Comparison of ENCODE assay signal across 13 cellular contexts in genomic region chr1:198300451-198300850, GRCh38.
DNase-seq lines count a peak whose midpoint lies in the region; ATAC-seq and TF ChIP-seq lines count a peak whose summit lies in the region.
"Had no signal": no experiment of that assay in that cellular context is flagged by ENCODE, and none has a peak within 500 bp of the region (broad histone marks: within the 10 kb centered on the region; RNA-seq: fewer than 3 reads in every experiment).

No MANE protein-coding gene starts in this region.

- H3K4me1 ChIP-seq in BE2C (peaks cover 12% of the 10 kb centered on the region), GM23338 (ENCODE audit: insufficient read depth) (peaks cover 23% of the 10 kb centered on the region), esophagus muscularis mucosa (no peaks in the 10 kb centered on the region)

- H4K20me1 ChIP-seq in GM23338 (replicated peaks; ENCODE audit: insufficient read depth): no peaks in the 10 kb centered on the region

- no peak overlapping the region for H3K4me3 Mint-ChIP-seq in GM23338
- H3K4me3 Mint-ChIP-seq in stimulated activated effector memory CD8-positive, alpha-beta T cell treated with anti-CD3 and anti-CD28 coated beads, Interleukin-12 subunit alpha, Interleukin-12 subunit beta, amount 100 ng/mL, for 72 hours: no peak overlapping the region
- H3K4me3 Mint-ChIP-seq: B cell; CD4-positive, alpha-beta memory T cell; IgD-negative memory B cell had no signal

- no peak for TF ChIP-seq POLR2A in esophagus muscularis mucosa (IDR thresholded peaks at IDR 0.05; ENCODE audit: low read depth)

- peaks cover 1% of the 10 kb centered on the region for H3K27me3 Mint-ChIP-seq in GM23338 (ENCODE audit: insufficient read depth, low read depth, poor library complexity)
- H3K27me3 Mint-ChIP-seq: B cell; CD4-positive, alpha-beta memory T cell; IgD-negative memory B cell had no signal

- H2AFZ ChIP-seq in GM23338: no peak overlapping the region

- H3K4me3 ChIP-seq in BE2C (ENCODE audit: low read depth, low read length) (no peak overlapping the region), GM23338 (no peak overlapping the region), esophagus muscularis mucosa (no peak overlapping the region)

- TF ChIP-seq CTCF in BE2C (IDR thresholded peaks at IDR 0.05; ENCODE audit: low read depth, low read length): no peak
- TF ChIP-seq CTCF in GM23338 (conservative IDR thresholded peaks at IDR 0.05; ENCODE audit: low read depth in 2 of 2): no peak
- no peak for TF ChIP-seq CTCF in esophagus muscularis mucosa (IDR thresholded peaks at IDR 0.05)

- H3K27me3 ChIP-seq in BE2C (no peaks in the 10 kb centered on the region), GM23338 (ENCODE audit: insufficient read depth) (no peaks in the 10 kb centered on the region), esophagus muscularis mucosa (no peaks in the 10 kb centered on the region)

- H3K9me3 Mint-ChIP-seq in GM23338: no peaks in the 10 kb centered on the region
- no peaks in the 10 kb centered on the region for H3K9me3 Mint-ChIP-seq in stimulated activated effector memory CD8-positive, alpha-beta T cell treated with anti-CD3 and anti-CD28 coated beads, Interleukin-12 subunit alpha, Interleukin-12 subunit beta, amount 100 ng/mL, for 72 hours
- H3K9me3 Mint-ChIP-seq: CD4-positive, alpha-beta memory T cell had no signal

- H3K27ac Mint-ChIP-seq in GM23338: peak overlapping the region; percentile 18
- H3K27ac Mint-ChIP-seq in stimulated activated effector memory CD8-positive, alpha-beta T cell treated with anti-CD3 and anti-CD28 coated beads, Interleukin-12 subunit alpha, Interleukin-12 subunit beta, amount 100 ng/mL, for 72 hours: peak overlapping the region; percentile 38
- H3K27ac Mint-ChIP-seq: B cell had no signal

- H3K4me2 ChIP-seq in GM23338: no peak overlapping the region

- TF ChIP-seq EP300 in esophagus muscularis mucosa (IDR thresholded peaks at IDR 0.05): no peak

- H3K4me1 Mint-ChIP-seq in GM23338: peaks cover 29% of the 10 kb centered on the region
- peaks cover 8% of the 10 kb centered on the region for H3K4me1 Mint-ChIP-seq in stimulated activated effector memory CD8-positive, alpha-beta T cell treated with anti-CD3 and anti-CD28 coated beads, Interleukin-12 subunit alpha, Interleukin-12 subunit beta, amount 100 ng/mL, for 72 hours
- H3K4me1 Mint-ChIP-seq: B cell, IgD-negative memory B cell had no signal

- no peaks in the 10 kb centered on the region for H3K9me2 ChIP-seq in GM23338 (ENCODE audit: insufficient read depth)

- intact Hi-C loops in esophagus muscularis mucosa (cut with DNase I): no loop called here

- no peaks in the 10 kb centered on the region for H3F3A ChIP-seq in GM23338 (replicated peaks; ENCODE audit: low read depth)

- 0 out of 3 replicates have a peak, but pooled peaks cover 3% of the 10 kb centered on the region for H3K36me3 Mint-ChIP-seq in GM23338 (ENCODE audit: low read depth)
- H3K36me3 Mint-ChIP-seq in stimulated activated effector memory CD8-positive, alpha-beta T cell treated with anti-CD3 and anti-CD28 coated beads, Interleukin-12 subunit alpha, Interleukin-12 subunit beta, amount 100 ng/mL, for 72 hours: peaks cover 60% of the 10 kb centered on the region

- no peaks in the 10 kb centered on the region for H3K79me2 ChIP-seq in GM23338 (replicated peaks; ENCODE audit: insufficient read depth)

- H3K36me3 ChIP-seq in BE2C: no peaks in the 10 kb centered on the region
- H3K36me3 ChIP-seq in GM23338 (ENCODE audit: insufficient read depth): no peaks in the 10 kb centered on the region
- peaks cover 0 to 21% (median 7%) of the 10 kb centered on the region in 4 donors for H3K36me3 ChIP-seq in esophagus muscularis mucosa

- WGBS in esophagus muscularis mucosa: 92% methylated on average over 1 of the region's 1 CpG

- ATAC-seq in GM23338: no peak; the same call in 2 of the 3 replicates
- no peak for ATAC-seq in stimulated activated effector memory CD8-positive, alpha-beta T cell treated with anti-CD3 and anti-CD28 coated beads, Interleukin-12 subunit alpha, Interleukin-12 subunit beta, amount 100 ng/mL, for 72 hours
- ATAC-seq in GM19351 (IDR thresholded peaks at IDR 0.05; ENCODE audit: unreplicated experiment): no peak
- ATAC-seq: HCT116 had no signal

- DNase-seq in BE2C: peak; percentile 16
- DNase-seq in GM23338 (ENCODE audit: low spot score): no peak
- peak; percentile 14 for DNase-seq in iPS-NIHi7 (ENCODE audit: extremely low spot score)
- DNase-seq in stimulated activated effector memory CD8-positive, alpha-beta T cell treated with anti-CD3 and anti-CD28 coated beads, Interleukin-12 subunit alpha, Interleukin-12 subunit beta, amount 100 ng/mL, for 72 hours (ENCODE audit: low spot score in 2 of 2): no peak
- DNase-seq in esophagus muscularis mucosa (ENCODE audit: extremely low spot score): no peak
- no peak for DNase-seq in DMS114 treated with DMSO at 0.1 percent for 48 hours (lab: John Stamatoyannopoulos, UW; ENCODE audit: unreplicated experiment)
- DNase-seq: CD4-positive, alpha-beta memory T cell; COR-L47 had no signal

- H3K9me3 ChIP-seq in BE2C: no peaks in the 10 kb centered on the region
- no peaks in the 10 kb centered on the region for H3K9me3 ChIP-seq in esophagus muscularis mucosa

- H3K27ac ChIP-seq in GM23338 (ENCODE audit: low read depth): no peak overlapping the region
- H3K27ac ChIP-seq in esophagus muscularis mucosa (replicated peaks in 1 of 4): no peak overlapping the region
- H3K27ac ChIP-seq: C4-2B had no signal

TF ChIP-seq in GM23338, 12 proteins besides CTCF, POLR2A, EP300 and RAD21 (continues in another document):
- TF ChIP-seq JUNB (IDR thresholded peaks at IDR 0.05; ENCODE audit: unreplicated experiment): no peak
- no peak for TF ChIP-seq EZH2 (IDR thresholded peaks at IDR 0.05; ENCODE audit: low read depth, unreplicated experiment)
- no peak for TF ChIP-seq EZH2phosphoT487 (IDR thresholded peaks at IDR 0.05; ENCODE audit: unreplicated experiment)
- TF ChIP-seq STAT1 (IDR thresholded peaks at IDR 0.05; ENCODE audit: unreplicated experiment): no peak
- TF ChIP-seq ZNF462 (CRISPR knock-in tag; IDR thresholded peaks at IDR 0.05): no peak

Comparison
In these comparisons a context has a peak if more than half of its experiments do, and no peak if none do; other contexts are left out.
1. DNase-seq: peak in BE2C (single experiment) and iPS-NIHi7 (single experiment); none in GM23338 (single experiment), stimulated activated effector memory CD8-positive, alpha-beta T cell treated with anti-CD3 and anti-CD28 coated beads, Interleukin-12 subunit alpha, Interleukin-12 subunit beta, amount 100 ng/mL, for 72 hours (0 of 2), esophagus muscularis mucosa (single experiment) and DMS114 treated with DMSO at 0.1 percent for 48 hours (single experiment).